In genomic region chr17:44820631-44821196, GRCh38 we compare ENCODE assay signal across 9 cellular contexts. TPM values are rescaled to one million over a fixed set of nuclear protein-coding genes. Genes with fewer than 3 reads are reported as not detected.
DNase-seq lines count a peak whose midpoint lies in the region; TF ChIP-seq lines count a peak whose summit lies in the region.
"Had no signal": no experiment of that assay in that cellular context is flagged by ENCODE, and none has a peak within 500 bp of the region (broad histone marks: within the 10 kb centered on the region; RNA-seq: fewer than 3 reads in every experiment).

No MANE protein-coding gene starts in this region.

- no peak overlapping the region for H3K4me3 Mint-ChIP-seq in mesothelial cell of epicardium

- peaks cover 1% of the 10 kb centered on the region for H3K4me1 Mint-ChIP-seq in mesothelial cell of epicardium

- no peaks in the 10 kb centered on the region for H3K27me3 Mint-ChIP-seq in mesothelial cell of epicardium (ENCODE audit: low read depth)

- no peaks in the 10 kb centered on the region for H3K9me3 Mint-ChIP-seq in mesothelial cell of epicardium

- peak; percentile 53 for DNase-seq in DMS153 treated with DMSO at 0.1 percent for 48 hours (lab: John Stamatoyannopoulos, UW; ENCODE audit: unreplicated experiment)
- DNase-seq in NCI-H187 (lab: John Stamatoyannopoulos, UW) = peak; percentile 38 to 50
- DNase-seq in amniotic epithelial cell (ENCODE audit: low read depth) = peak; percentile 81
- no peak for DNase-seq in mesothelial cell of epicardium (ENCODE audit: low spot score in 2 of 2, unreplicated experiment in 2 of 2)
- no peak for DNase-seq in DMS114 treated with DMSO at 0.1 percent for 48 hours (lab: John Stamatoyannopoulos, UW; ENCODE audit: unreplicated experiment)
- no peak for DNase-seq in stimulated activated CD4-positive, alpha-beta T cell treated with anti-CD3 and anti-CD28 coated beads, Interleukin-12 subunit alpha, Interleukin-12 subunit beta, amount 100 ng/mL, for 4 hours
- DNase-seq in germinal center (ENCODE audit: low spot score) = no peak
- no peak for DNase-seq in activated effector memory CD4-positive, alpha-beta T cell treated with Interleukin-2 at 50 U/mL for 16 hours
- DNase-seq: Kasumi-1 had no signal

- no peaks in the 10 kb centered on the region for H3K36me3 Mint-ChIP-seq in mesothelial cell of epicardium

- H3K27ac Mint-ChIP-seq in mesothelial cell of epicardium = peak overlapping the region; percentile 39

- no peak for TF ChIP-seq CTCF in mesothelial cell of epicardium (IDR thresholded peaks at IDR 0.05; ENCODE audit: unreplicated experiment)

RNA-seq across cellular contexts. Expression of gene GJC1, which starts 9.4 kb away (rescaled TPM):
- total RNA-seq in mesothelial cell of epicardium = 54.5 to 57.1 TPM (median 54.8 TPM) in 3 replicates

RNA-seq across cellular contexts. Expression of gene HIGD1B, which starts 27.0 kb away (rescaled TPM):
- 0.57 TPM in 1 of 3 replicates, not detected in the others for total RNA-seq in mesothelial cell of epicardium

Comparison
In these comparisons a context has a peak if more than half of its experiments do, and no peak if none do; other contexts are left out.
1. DNase-seq: peak in DMS153 treated with DMSO at 0.1 percent for 48 hours (single experiment), NCI-H187 (2 of 2) and amniotic epithelial cell (single experiment); none in mesothelial cell of epicardium (0 of 2), DMS114 treated with DMSO at 0.1 percent for 48 hours (single experiment), stimulated activated CD4-positive, alpha-beta T cell treated with anti-CD3 and anti-CD28 coated beads, Interleukin-12 subunit alpha, Interleukin-12 subunit beta, amount 100 ng/mL, for 4 hours (single experiment), germinal center (single experiment) and activated effector memory CD4-positive, alpha-beta T cell treated with Interleukin-2 at 50 U/mL for 16 hours (single experiment).